9 cellular contexts compared by ENCODE assay signal in genomic region chr11:9653871-9654270, GRCh38.
"Had no signal": no experiment of that assay in that cellular context is flagged by ENCODE, and none has a peak within 500 bp of the region (broad histone marks: within the 10 kb centered on the region; RNA-seq: fewer than 3 reads in every experiment).

No MANE protein-coding gene starts in this region.

- H3K9ac ChIP-seq: GM23248 had no signal

- H3K4me2 ChIP-seq: GM23338 had no signal

- H3K4me3 ChIP-seq: GM23248, GM23338, HAP-1 had no signal

- H3K9me3 Mint-ChIP-seq: GM23338, H9 had no signal

- H3K4me1 ChIP-seq: HAP-1 had no signal

- ATAC-seq: GM23338, HCT116 had no signal

- H3K4me3 Mint-ChIP-seq: GM23338, H9 had no signal

- H3K27ac Mint-ChIP-seq: GM23338 had no signal

- H3K27ac ChIP-seq: GM23248 had no signal

- H3K36me3 ChIP-seq: HAP-1 had no signal

- DNase-seq: GM23248, GOT3, H7, H9, HCEC 1CT had no signal

- H2AFZ ChIP-seq: GM23248, GM23338 had no signal

- FAIRE-seq: H54 had no signal
